1 cellular context compared by ENCODE assay signal in genomic region chr3:171682743-171683142, GRCh38.
TF ChIP-seq lines count a peak whose summit lies in the region.

No MANE protein-coding gene starts in this region.

TF ChIP-seq in K562, 482 proteins besides CTCF, POLR2A, EP300 and RAD21 (continued from another document):
- TF ChIP-seq ZBTB26 (CRISPR knock-in tag; IDR thresholded peaks at IDR 0.05), result no peak
- peak; percentile 47; the same call in 1 of the 2 replicates for TF ChIP-seq NFIX (CRISPR knock-in tag; IDR thresholded peaks at IDR 0.05; ENCODE audit: low read depth)
- TF ChIP-seq CTBP1 (IDR thresholded peaks at IDR 0.05; ENCODE audit: borderline replicate concordance), result no peak
- no peak for TF ChIP-seq ZNF121 (CRISPR knock-in tag; conservative IDR thresholded peaks at IDR 0.05)
- TF ChIP-seq ZNF12 (CRISPR knock-in tag; IDR thresholded peaks at IDR 0.05), result no peak
- no peak for TF ChIP-seq SIX5 (IDR thresholded peaks at IDR 0.05; ENCODE audit: borderline replicate concordance in 1 of 2, insufficient read depth in 1 of 2, low read depth in 1 of 2, low read length in 2 of 2)
- TF ChIP-seq ZNF398 (CRISPR knock-in tag; IDR thresholded peaks at IDR 0.05), result no peak
- 0 out of 2 replicates have a peak, but pooled peaks have one; percentile 57 for TF ChIP-seq MTF1 (CRISPR knock-in tag; IDR thresholded peaks at IDR 0.05; ENCODE audit: borderline replicate concordance)
